In the genomic region with DNA sequence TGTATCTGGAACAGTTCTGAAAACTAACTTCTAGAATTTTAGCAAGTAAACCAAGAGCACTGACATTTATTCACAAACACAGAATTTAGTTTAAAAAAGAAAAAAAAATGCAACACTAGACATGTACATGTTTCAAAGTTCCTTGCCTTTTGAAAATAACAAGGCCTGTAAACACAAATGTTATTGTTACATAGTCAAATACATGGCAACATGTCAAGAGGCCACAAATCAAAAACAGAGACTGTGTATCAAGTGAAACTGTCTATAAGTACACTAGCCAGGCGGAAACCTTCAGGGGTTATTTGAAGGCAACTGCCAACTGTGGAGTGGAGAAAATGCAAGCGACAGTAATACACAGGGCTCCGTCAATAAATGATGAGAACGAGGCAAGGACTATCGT, we compare ENCODE assay signal across 14 cellular contexts.
DNase-seq lines count a peak whose midpoint lies in the region; ATAC-seq and TF ChIP-seq lines count a peak whose summit lies in the region.
"Had no signal": no experiment of that assay in that cellular context is flagged by ENCODE, and none has a peak within 500 bp of the region (broad histone marks: within the 10 kb centered on the region; RNA-seq: fewer than 3 reads in every experiment).

No MANE protein-coding gene starts in this region.

- H3K4me3 Mint-ChIP-seq in activated naive CD4-positive, alpha-beta T cell treated with anti-CD3 and anti-CD28 coated beads for 36 hours = no peak overlapping the region
- no peak overlapping the region for H3K4me3 Mint-ChIP-seq in activated T-helper 17 cell treated with anti-CD3 and anti-CD28 coated beads, Interleukin-2, amount 50 U/mL, for 72 hours
- H3K4me3 Mint-ChIP-seq in stimulated activated memory B cell treated with anti-CD40 and anti-IgM and Interleukin-4, amounts not matched to agents 10 μg/mL and 1 μg/mL and 100 μg/mL, for 72 hours = no peak overlapping the region
- H3K4me3 Mint-ChIP-seq: activated B cell treated with CpG ODN at 0.5 μM for 24 hours had no signal

- H3K79me1 ChIP-seq in mesendoderm (ENCODE audit: low read length) = no peaks in the 10 kb centered on the region

- no peaks in the 10 kb centered on the region for H3K4me1 ChIP-seq in BE2C
- H3K4me1 ChIP-seq in mesendoderm (ENCODE audit: control insufficient read depth, low read depth, low read length) = peaks cover 2% of the 10 kb centered on the region

- DNase-seq in activated naive CD4-positive, alpha-beta T cell treated with anti-CD3 and anti-CD28 coated beads for 36 hours = no peak
- DNase-seq in activated naive CD4-positive, alpha-beta T cell treated with anti-CD3 and anti-CD28 coated beads, Interleukin-2, amount 50 U/mL, for 16 hours = no peak
- DNase-seq in left kidney (ENCODE audit: low read depth, low spot score) (peak; percentile 22), BE2C (no peak), mesendoderm (no peak)
- DNase-seq: activated B cell treated with CpG ODN at 0.5 μM for 24 hours; left lung; NK-92 treated with Interleukin-12 subunit alpha and Interleukin-12 subunit beta, amount 100 ng/mL, for 24 hours; stimulated activated CD4-positive, alpha-beta T cell treated with anti-CD3 and anti-CD28 coated beads, Interleukin-1b, Interleukin-23, amount 100 ng/mL, for 48 hours had no signal

- no peaks in the 10 kb centered on the region for H3K27me3 Mint-ChIP-seq in activated naive CD4-positive, alpha-beta T cell treated with anti-CD3 and anti-CD28 coated beads for 36 hours (ENCODE audit: low read depth)
- H3K27me3 Mint-ChIP-seq in activated T-helper 17 cell treated with anti-CD3 and anti-CD28 coated beads, Interleukin-2, amount 50 U/mL, for 72 hours = no peaks in the 10 kb centered on the region
- H3K27me3 Mint-ChIP-seq in stimulated activated memory B cell treated with anti-CD40 and anti-IgM and Interleukin-4, amounts not matched to agents 10 μg/mL and 1 μg/mL and 100 μg/mL, for 72 hours = no peaks in the 10 kb centered on the region
- H3K27me3 Mint-ChIP-seq: activated B cell treated with CpG ODN at 0.5 μM for 24 hours, progenitor cell of endocrine pancreas had no signal

- no peak overlapping the region for H2BK120ac ChIP-seq in mesendoderm (ENCODE audit: low read depth, low read length)

- H3K36me3 ChIP-seq in BE2C (no peaks in the 10 kb centered on the region; the same call in 1 of the 2 replicates), mesendoderm (ENCODE audit: control insufficient read depth, insufficient read depth, low read length) (no peaks in the 10 kb centered on the region)

- no peak overlapping the region for H4K8ac ChIP-seq in mesendoderm (ENCODE audit: low read depth, low read length)

- H2AK5ac ChIP-seq in mesendoderm (ENCODE audit: low read length) = no peak overlapping the region

- intact Hi-C loops in activated naive CD4-positive, alpha-beta T cell treated with anti-CD3 and anti-CD28 coated beads for 36 hours (cut with micrococcal nuclease) = no loop called here

- H3K9me3 ChIP-seq in BE2C = no peaks in the 10 kb centered on the region
- H3K9me3 ChIP-seq: left lung, vagina had no signal

- no peak overlapping the region for H3K9ac ChIP-seq in mesendoderm (ENCODE audit: low read length)

- no peak overlapping the region for H2BK15ac ChIP-seq in mesendoderm (replicated peaks; ENCODE audit: low read depth)

- H3K9me3 Mint-ChIP-seq in activated naive CD4-positive, alpha-beta T cell treated with anti-CD3 and anti-CD28 coated beads for 36 hours = no peaks in the 10 kb centered on the region
- H3K9me3 Mint-ChIP-seq in activated T-helper 17 cell treated with anti-CD3 and anti-CD28 coated beads, Interleukin-2, amount 50 U/mL, for 72 hours = no peaks in the 10 kb centered on the region
- H3K9me3 Mint-ChIP-seq in stimulated activated memory B cell treated with anti-CD40 and anti-IgM and Interleukin-4, amounts not matched to agents 10 μg/mL and 1 μg/mL and 100 μg/mL, for 72 hours = no peaks in the 10 kb centered on the region
- H3K9me3 Mint-ChIP-seq: activated B cell treated with CpG ODN at 0.5 μM for 24 hours had no signal

- peaks cover 91% of the 10 kb centered on the region for H3K4me1 Mint-ChIP-seq in activated naive CD4-positive, alpha-beta T cell treated with anti-CD3 and anti-CD28 coated beads for 36 hours (ENCODE audit: low read depth)
- peaks cover 57% of the 10 kb centered on the region for H3K4me1 Mint-ChIP-seq in activated T-helper 17 cell treated with anti-CD3 and anti-CD28 coated beads, Interleukin-2, amount 50 U/mL, for 72 hours
- H3K4me1 Mint-ChIP-seq in stimulated activated memory B cell treated with anti-CD40 and anti-IgM and Interleukin-4, amounts not matched to agents 10 μg/mL and 1 μg/mL and 100 μg/mL, for 72 hours = peaks cover 59% of the 10 kb centered on the region

- no peak for ATAC-seq in activated T-helper 17 cell treated with anti-CD3 and anti-CD28 coated beads, Interleukin-2, amount 50 U/mL, for 72 hours (replicated peaks)
- ATAC-seq in stimulated activated memory B cell treated with anti-CD40 and anti-IgM and Interleukin-4, amounts not matched to agents 10 μg/mL and 1 μg/mL and 100 μg/mL, for 72 hours = no peak
- ATAC-seq in HG03520 (IDR thresholded peaks at IDR 0.05; ENCODE audit: unreplicated experiment) = no peak
- ATAC-seq: left lung had no signal

- H3K18ac ChIP-seq in mesendoderm (ENCODE audit: low read length) = no peak overlapping the region

- H3K27ac Mint-ChIP-seq in activated naive CD4-positive, alpha-beta T cell treated with anti-CD3 and anti-CD28 coated beads for 36 hours = peak overlapping the region; percentile 5
- peak overlapping the region; percentile 39 for H3K27ac Mint-ChIP-seq in activated T-helper 17 cell treated with anti-CD3 and anti-CD28 coated beads, Interleukin-2, amount 50 U/mL, for 72 hours
- peak overlapping the region; percentile 32 for H3K27ac Mint-ChIP-seq in stimulated activated memory B cell treated with anti-CD40 and anti-IgM and Interleukin-4, amounts not matched to agents 10 μg/mL and 1 μg/mL and 100 μg/mL, for 72 hours

- H3K79me2 ChIP-seq in mesendoderm (ENCODE audit: control insufficient read depth, insufficient read depth, low read length) = no peaks in the 10 kb centered on the region

- H3K4me3 ChIP-seq in BE2C (ENCODE audit: low read depth, low read length) = no peak overlapping the region
- no peak overlapping the region for H3K4me3 ChIP-seq in mesendoderm (ENCODE audit: low read length)
- H3K4me3 ChIP-seq: left lung, vagina had no signal

- no peak overlapping the region for H3K27ac ChIP-seq in mesendoderm (ENCODE audit: low read depth, low read length)
- H3K27ac ChIP-seq: vagina had no signal

- no CpG with 5 or more reads among the region's 5 CpGs for WGBS in mesendoderm (ENCODE audit: extremely low coverage, insufficient coverage, low lambda C conversion rate)

- H3K27me3 ChIP-seq in BE2C (no peaks in the 10 kb centered on the region), mesendoderm (ENCODE audit: insufficient read depth, low read length, poor library complexity) (no peaks in the 10 kb centered on the region)
- H3K27me3 ChIP-seq: left lung, vagina had no signal

- TF ChIP-seq CTCF in BE2C (IDR thresholded peaks at IDR 0.05; ENCODE audit: low read depth, low read length) = no peak

- no peak overlapping the region for H3K23ac ChIP-seq in mesendoderm (ENCODE audit: low read length)

- no peak overlapping the region for H2BK5ac ChIP-seq in mesendoderm (ENCODE audit: low read length)

- H4K5ac ChIP-seq in mesendoderm (ENCODE audit: low read length) = no peak overlapping the region

- H3K56ac ChIP-seq in mesendoderm (ENCODE audit: low read length) = no peak overlapping the region

- CTCF ChIA-PET in activated naive CD4-positive, alpha-beta T cell treated with anti-CD3 and anti-CD28 coated beads for 36 hours (lab: Charles Lee) = interaction anchor here (0.6 to 1.3 kb wide), 3 partner anchors 15 to 227 kb away, joined by 3 to 4 read pairs (median 3); no protein-coding TSS in a partner anchor

- H3K4ac ChIP-seq in mesendoderm (ENCODE audit: low read depth, low read length) = no peak overlapping the region

- peaks cover 59% of the 10 kb centered on the region for H3K36me3 Mint-ChIP-seq in activated naive CD4-positive, alpha-beta T cell treated with anti-CD3 and anti-CD28 coated beads for 36 hours (ENCODE audit: low read depth)
- peaks cover 100% of the 10 kb centered on the region for H3K36me3 Mint-ChIP-seq in activated T-helper 17 cell treated with anti-CD3 and anti-CD28 coated beads, Interleukin-2, amount 50 U/mL, for 72 hours (ENCODE audit: low read depth)
- peaks cover 86% of the 10 kb centered on the region for H3K36me3 Mint-ChIP-seq in stimulated activated memory B cell treated with anti-CD40 and anti-IgM and Interleukin-4, amounts not matched to agents 10 μg/mL and 1 μg/mL and 100 μg/mL, for 72 hours

- H3K4me2 ChIP-seq in mesendoderm (ENCODE audit: low read length) = no peak overlapping the region
